In genomic region chr1:26690576-26691031, GRCh38 we compare ENCODE assay signal across 11 cellular contexts. TPM values are rescaled to one million over a fixed set of nuclear protein-coding genes. Genes with fewer than 3 reads are reported as not detected.
DNase-seq lines count a peak whose midpoint lies in the region; ATAC-seq, FAIRE-seq and TF ChIP-seq lines count a peak whose summit lies in the region.
"Had no signal": no experiment of that assay in that cellular context is flagged by ENCODE, and none has a peak within 500 bp of the region (broad histone marks: within the 10 kb centered on the region; RNA-seq: fewer than 3 reads in every experiment).

No MANE protein-coding gene starts in this region.

- TF ChIP-seq RAD21 in SK-N-SH (IDR thresholded peaks at IDR 0.05; ENCODE audit: low read length), result no peak

- TF ChIP-seq EP300 in SK-N-SH (IDR thresholded peaks at IDR 0.05; ENCODE audit: borderline replicate concordance in 1 of 2, low read depth in 1 of 2, low read length in 1 of 2), result no peak

- H3K4me2 ChIP-seq in SK-N-SH, result no peak overlapping the region
- no peak overlapping the region for H3K4me2 ChIP-seq in smooth muscle cell

- H3K4me3 ChIP-seq in SK-N-SH (ENCODE audit: low read depth in 2 of 2, low read length in 1 of 2) (no peak overlapping the region), endodermal cell (ENCODE audit: low read length) (no peak overlapping the region), smooth muscle cell (no peak overlapping the region), small intestine (ENCODE audit: low read depth in 1 of 2, low read length in 2 of 2) (no peak overlapping the region)

- peaks cover 29% of the 10 kb centered on the region for H3F3A ChIP-seq in SK-N-SH (replicated peaks; ENCODE audit: insufficient read depth)
- peaks cover 25% of the 10 kb centered on the region for H3F3A ChIP-seq in smooth muscle cell (ENCODE audit: low read depth)

- ATAC-seq in SK-N-SH treated with all-trans-retinoic acid at 6 μM for 48 hours (no peak), GM21390 (IDR thresholded peaks at IDR 0.05; ENCODE audit: unreplicated experiment) (no peak)

- H3K4me3 Mint-ChIP-seq in endodermal cell, result no peak overlapping the region

- H3K27me3 ChIP-seq in SK-N-SH (ENCODE audit: insufficient read depth) (no peaks in the 10 kb centered on the region), endodermal cell (ENCODE audit: control insufficient read depth, insufficient read depth, low read length, poor library complexity, severe bottlenecking) (no peaks in the 10 kb centered on the region), smooth muscle cell (ENCODE audit: low read depth) (no peaks in the 10 kb centered on the region), small intestine (ENCODE audit: control insufficient read depth in 2 of 2, insufficient read depth in 2 of 2, low read length in 2 of 2) (no peaks in the 10 kb centered on the region)

- H3K79me2 ChIP-seq in SK-N-SH (ENCODE audit: insufficient read depth) (peaks cover 17% of the 10 kb centered on the region), smooth muscle cell (ENCODE audit: low read depth) (no peaks in the 10 kb centered on the region)

- POLR2A ChIA-PET in SK-N-SH (lab: Yijun Ruan, JAX), result no interaction called here

- CTCF ChIA-PET in SK-N-SH (lab: Yijun Ruan, JAX), result interaction anchor here (0.8 to 5.3 kb wide), 4 partner anchors 29 to 100 kb away, joined by 4 to 51 read pairs (median 21); no protein-coding TSS in a partner anchor

- H3K4me1 ChIP-seq in SK-N-SH (ENCODE audit: control insufficient read depth in 1 of 2, insufficient read depth in 2 of 2, low read depth in 1 of 2, low read length in 1 of 2) (peaks cover 21 to 27% of the 10 kb centered on the region in 2 experiments), endodermal cell (ENCODE audit: control insufficient read depth, insufficient read depth, low read length) (peaks cover 5% of the 10 kb centered on the region), smooth muscle cell (ENCODE audit: low read depth) (peaks cover 34% of the 10 kb centered on the region), small intestine (ENCODE audit: control insufficient read depth in 2 of 2, insufficient read depth in 1 of 2, low read depth in 1 of 2, low read length in 1 of 2) (peaks cover 4 to 13% of the 10 kb centered on the region in 2 donors)

- no peaks in the 10 kb centered on the region for H3K9me3 ChIP-seq in SK-N-SH
- H3K9me3 ChIP-seq in endodermal cell (ENCODE audit: control insufficient read depth, low read length), result no peaks in the 10 kb centered on the region
- no peaks in the 10 kb centered on the region for H3K9me3 ChIP-seq in smooth muscle cell (replicated peaks; ENCODE audit: low read depth)
- no peaks in the 10 kb centered on the region for H3K9me3 ChIP-seq in small intestine (ENCODE audit: control insufficient read depth, low read depth)

- DNase-seq in SK-N-SH (no peak), NCI-H82 treated with DMSO at 0.1 percent for 48 hours (lab: John Stamatoyannopoulos, UW; ENCODE audit: unreplicated experiment) (peak; percentile 20), endodermal cell (no peak), smooth muscle cell (lab: John Stamatoyannopoulos, UW; ENCODE audit: unreplicated experiment) (no peak), small intestine (no peak)
- DNase-seq in activated CD4-positive, alpha-beta T cell treated with anti-CD3 and anti-CD28 coated beads, Interleukin-2, amount 50 U/mL, for 1 hour, result no peak
- DNase-seq: effector CD4-positive, alpha-beta T cell; EL had no signal

- H3K36me3 ChIP-seq in SK-N-SH (replicated peaks in 1 of 2; ENCODE audit: control insufficient read depth in 1 of 2, insufficient read depth in 2 of 2, low read length in 1 of 2), result no peaks in the 10 kb centered on the region
- no peaks in the 10 kb centered on the region for H3K36me3 ChIP-seq in endodermal cell (ENCODE audit: control insufficient read depth, insufficient read depth, low read length)
- no peaks in the 10 kb centered on the region for H3K36me3 ChIP-seq in smooth muscle cell (ENCODE audit: low read depth)
- no peaks in the 10 kb centered on the region for H3K36me3 ChIP-seq in small intestine (ENCODE audit: control insufficient read depth in 2 of 2, insufficient read depth in 2 of 2, low read length in 2 of 2)

- H2AFZ ChIP-seq in SK-N-SH (ENCODE audit: low read depth) (peak overlapping the region; percentile 73), smooth muscle cell (ENCODE audit: low read depth) (peak overlapping the region; percentile 78)

- peak overlapping the region; percentile 45 for H3K27ac Mint-ChIP-seq in endodermal cell

- H3K36me3 Mint-ChIP-seq in endodermal cell (ENCODE audit: low read depth), result no peaks in the 10 kb centered on the region

- H3K9me3 Mint-ChIP-seq in endodermal cell, result no peaks in the 10 kb centered on the region

- H3K27ac ChIP-seq in SK-N-SH (ENCODE audit: low read depth in 2 of 2, low read length in 1 of 2), result peak overlapping the region in 1 of 2 experiments; percentile 45; a peak in 2 of 4 replicates
- H3K27ac ChIP-seq in endodermal cell (ENCODE audit: low read depth, low read length), result no peak overlapping the region
- peak overlapping the region; percentile 85 for H3K27ac ChIP-seq in smooth muscle cell (ENCODE audit: low read depth)
- no peak overlapping the region for H3K27ac ChIP-seq in small intestine (ENCODE audit: low read depth in 1 of 2, low read length in 1 of 2)

- TF ChIP-seq CTCF in SK-N-SH (IDR thresholded peaks at IDR 0.05), result no peak
- TF ChIP-seq CTCF in endodermal cell (conservative IDR thresholded peaks at IDR 0.05), result no peak
- no peak for TF ChIP-seq CTCF in smooth muscle cell (IDR thresholded peaks at IDR 0.05; ENCODE audit: borderline replicate concordance, insufficient read depth, poor library complexity, severe bottlenecking)

- H4K20me1 ChIP-seq in SK-N-SH (ENCODE audit: insufficient read depth), result no peaks in the 10 kb centered on the region
- H4K20me1 ChIP-seq in smooth muscle cell (ENCODE audit: low read depth), result no peaks in the 10 kb centered on the region

- peaks cover 27% of the 10 kb centered on the region for H3K4me1 Mint-ChIP-seq in endodermal cell

- H3K27me3 Mint-ChIP-seq in endodermal cell (ENCODE audit: insufficient read depth), result no peaks in the 10 kb centered on the region

- H3K9me2 ChIP-seq in SK-N-SH, result no peaks in the 10 kb centered on the region

- FAIRE-seq in small intestine (lab: Jason Lieb, UNC), result no peak
- FAIRE-seq: GM18507 had no signal

- no peak overlapping the region for H3K9ac ChIP-seq in SK-N-SH
- H3K9ac ChIP-seq in endodermal cell (ENCODE audit: extremely low read depth, low read length, poor library complexity, severe bottlenecking), result no peak overlapping the region
- H3K9ac ChIP-seq in smooth muscle cell (ENCODE audit: low read depth), result no peak overlapping the region

TF ChIP-seq in SK-N-SH, 30 proteins besides CTCF, POLR2A, EP300 and RAD21 (continues in another document):
- TF ChIP-seq TAF1 (IDR thresholded peaks at IDR 0.05; ENCODE audit: borderline replicate concordance, low read depth, low read length), result no peak
- TF ChIP-seq FOXM1 (IDR thresholded peaks at IDR 0.05; ENCODE audit: low read depth), result no peak
- TF ChIP-seq ZBTB33 (IDR thresholded peaks at IDR 0.05; ENCODE audit: borderline replicate concordance, low read depth), result no peak
- no peak for TF ChIP-seq MAX (IDR thresholded peaks at IDR 0.05; ENCODE audit: low read depth)

TF ChIP-seq in SK-N-SH treated with all-trans-retinoic acid at 6 μM for 48 hours, 23 proteins besides CTCF, POLR2A, EP300 and RAD21:
- TF ChIP-seq ZFP3 (CRISPR knock-in tag; IDR thresholded peaks at IDR 0.05) (no peak), OSR1 (CRISPR knock-in tag; IDR thresholded peaks at IDR 0.05) (no peak), TCF4 (CRISPR knock-in tag; IDR thresholded peaks at IDR 0.05; ENCODE audit: borderline replicate concordance) (no peak), ZC3H10 (CRISPR knock-in tag; IDR thresholded peaks at IDR 0.05) (no peak), PPARA (CRISPR knock-in tag; IDR thresholded peaks at IDR 0.05; ENCODE audit: borderline replicate concordance) (no peak)

RNA-seq across cellular contexts. Expression of gene ARID1A, which starts 5.2 kb away (rescaled TPM):
- polyA plus RNA-seq in SK-N-SH (2012; rRNA removed) (14.2 and 26.5 TPM in 2 replicates), smooth muscle cell (17.5 and 24.9 TPM in 2 replicates), small intestine (10 to 100 TPM in 2 of 3 donors, 1 to 10 TPM in 1; 7.8 to 23.7 (median 13.6) TPM)
- 15.6 and 20.3 TPM in 2 replicates for polyA plus RNA-seq in SK-N-SH (2012; cell fraction: cytosol; rRNA removed)
- polyA plus RNA-seq in SK-N-SH (2012; cell fraction: nucleus; rRNA removed), result 58.2 and 65.9 TPM in 2 replicates
- total RNA-seq in endodermal cell (100 to 1,000 TPM; 118 to 128 TPM), smooth muscle cell (30.4 and 33.1 TPM in 2 replicates)
- polyA plus RNA-seq in endodermal cell (2013, experiment 1 of 2), result 83.1 TPM
- polyA plus RNA-seq in endodermal cell (2013, experiment 2 of 2), result 81.4 TPM
